In the genomic region with DNA sequence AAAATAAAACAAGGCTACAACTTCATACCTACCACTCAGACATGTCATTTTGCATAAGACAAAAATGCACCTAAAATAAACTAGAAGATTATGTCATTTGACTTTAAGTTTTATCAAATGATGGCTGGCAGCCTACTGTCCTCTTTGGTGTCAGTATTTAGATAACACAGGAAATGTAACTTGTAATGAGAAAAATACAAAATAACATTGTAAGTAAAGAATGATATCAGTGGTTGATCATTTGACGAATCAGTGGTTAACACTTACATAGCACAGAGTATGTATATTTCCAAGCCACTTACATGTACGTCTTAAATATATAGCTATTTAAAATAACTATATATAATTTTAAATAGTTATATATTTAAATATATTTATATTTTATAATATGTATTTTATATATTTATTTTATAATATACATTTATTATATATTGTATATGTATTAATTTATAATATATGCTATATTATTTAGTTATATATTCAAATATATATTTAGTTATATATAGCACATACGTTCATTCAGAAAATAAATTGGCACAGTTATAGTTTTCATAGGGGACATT, we compare ENCODE assay signal across 24 cellular contexts. TPM values are rescaled to one million over a fixed set of nuclear protein-coding genes. Genes with fewer than 3 reads are reported as not detected.
DNase-seq lines count a peak whose midpoint lies in the region; ATAC-seq, FAIRE-seq and TF ChIP-seq lines count a peak whose summit lies in the region.
"Had no signal": no experiment of that assay in that cellular context is flagged by ENCODE, and none has a peak within 500 bp of the region (broad histone marks: within the 10 kb centered on the region; RNA-seq: fewer than 3 reads in every experiment).

No MANE protein-coding gene starts in this region.

- H3K4me1 ChIP-seq in left ventricle myocardium inferior: peaks cover 24% of the 10 kb centered on the region
- no peaks in the 10 kb centered on the region for H3K4me1 ChIP-seq in effector memory CD4-positive, alpha-beta T cell (ENCODE audit: control insufficient read depth, insufficient read depth, low read length, poor library complexity, severe bottlenecking)

- H3K27me3 Mint-ChIP-seq in immature natural killer cell (ENCODE audit: low read depth in 3 of 3): peaks cover 0 to 3% (median 0%) of the 10 kb centered on the region in 3 donors
- H3K27me3 Mint-ChIP-seq: CD8-positive, alpha-beta memory T cell had no signal

- no peak for ATAC-seq in left cardiac atrium

- H3K27ac Mint-ChIP-seq in immature natural killer cell: peak overlapping the region; percentile 60 to 94 (median 90)

- intact Hi-C loops in left ventricle myocardium inferior (cut with micrococcal nuclease) (no loop called here), left cardiac atrium (cut with DNase I) (no loop called here)

- peaks cover 18% of the 10 kb centered on the region for H3K36me3 ChIP-seq in left ventricle myocardium inferior
- no peaks in the 10 kb centered on the region for H3K36me3 ChIP-seq in effector memory CD4-positive, alpha-beta T cell (ENCODE audit: control insufficient read depth, insufficient read depth, low read length)

- peak overlapping the region; percentile 83 for H3K27ac ChIP-seq in left ventricle myocardium inferior (replicated peaks)
- no peak overlapping the region for H3K27ac ChIP-seq in effector memory CD4-positive, alpha-beta T cell (ENCODE audit: insufficient read depth, low read length, poor library complexity, severe bottlenecking)

- no peak for DNase-seq in left ventricle myocardium inferior
- DNase-seq in left cardiac atrium: no peak
- DNase-seq in immature natural killer cell: peak; percentile 37 to 53 (median 49)
- no peak for DNase-seq in NCI-H774 (lab: John Stamatoyannopoulos, UW)
- no peak for DNase-seq in effector memory CD4-positive, alpha-beta T cell
- DNase-seq in SKM-1 (lab: John Stamatoyannopoulos, UW; ENCODE audit: unreplicated experiment): no peak
- DNase-seq: 8988T; AML-193; C1 segment of cervical spinal cord; Calu3; CD8-positive, alpha-beta memory T cell; GDM1; KG1; NCI-H1092 treated with DMSO at 0.1 percent for 48 hours; NCI-H1436 treated with DMSO at 0.1 percent for 48 hours; NCI-H1930; NCI-H2171; NCI-H345; NCI-H524; OCI-M1; Right ventricle myocardium superior had no signal

- peaks cover 0 to 7% (median 2%) of the 10 kb centered on the region in 6 donors for H3K9me3 Mint-ChIP-seq in immature natural killer cell

- FAIRE-seq in TTC549 (lab: Jason Lieb, UNC): peak; percentile 99
- FAIRE-seq: H54, HTR-8/SVneo had no signal

- H3K4me1 Mint-ChIP-seq in immature natural killer cell: peaks cover 34 to 43% of the 10 kb centered on the region in 2 donors

- TF ChIP-seq CTCF in left ventricle myocardium inferior (IDR thresholded peaks at IDR 0.05; ENCODE audit: borderline replicate concordance): no peak

- H3K9me3 ChIP-seq in left ventricle myocardium inferior (replicated peaks): peaks cover 27% of the 10 kb centered on the region
- H3K9me3 ChIP-seq in effector memory CD4-positive, alpha-beta T cell (ENCODE audit: control insufficient read depth, low read length): no peaks in the 10 kb centered on the region

- peak overlapping the region; percentile 26 to 77 (median 44) for H3K4me3 Mint-ChIP-seq in immature natural killer cell
- H3K4me3 Mint-ChIP-seq: CD8-positive, alpha-beta memory T cell had no signal

- peaks cover 7 to 17% (median 16%) of the 10 kb centered on the region in 3 donors for H3K36me3 Mint-ChIP-seq in immature natural killer cell

- H3K27me3 ChIP-seq in left ventricle myocardium inferior (ENCODE audit: low read depth): no peaks in the 10 kb centered on the region
- no peaks in the 10 kb centered on the region for H3K27me3 ChIP-seq in effector memory CD4-positive, alpha-beta T cell (replicated peaks; ENCODE audit: control insufficient read depth, insufficient read depth, low read length, poor library complexity, severe bottlenecking)

- no peak overlapping the region for H3K4me3 ChIP-seq in left ventricle myocardium inferior
- no peak overlapping the region for H3K4me3 ChIP-seq in effector memory CD4-positive, alpha-beta T cell (ENCODE audit: insufficient read depth, low read depth, low read length, poor library complexity, severe bottlenecking)

RNA-seq across cellular contexts. Expression of gene ZNF678, which starts 44.1 kb away (rescaled TPM):
- total RNA-seq in left ventricle myocardium inferior: 2.3 TPM
- total RNA-seq in left cardiac atrium: 1 to 10 TPM; 3.9 to 4.7 TPM
- polyA plus RNA-seq in immature natural killer cell: 1 to 10 TPM; 2.1 to 6.4 (median 4.9) TPM

Comparison
In these comparisons a context has a peak if more than half of its experiments do, and no peak if none do; other contexts are left out.
1. DNase-seq: peak in immature natural killer cell (3 of 3); none in left ventricle myocardium inferior (single experiment), left cardiac atrium (single experiment), NCI-H774 (single experiment), effector memory CD4-positive, alpha-beta T cell (0 of 3) and SKM-1 (single experiment).